In genomic region chr7:143426479-143427142, GRCh38 we compare ENCODE assay signal across 1 cellular context.
A peak's percentile ranks its signal among the peaks of the same experiment; 100 is the strongest.
TF ChIP-seq lines count a peak whose summit lies in the region.

No MANE protein-coding gene starts in this region.

TF ChIP-seq in K562, 482 proteins besides CTCF, POLR2A, EP300 and RAD21 (continued from another document and continues in another):
- no peak for TF ChIP-seq RB1 (IDR thresholded peaks at IDR 0.05; ENCODE audit: low read depth)
- TF ChIP-seq CHD2 (IDR thresholded peaks at IDR 0.05; ENCODE audit: low read depth, low read length) = no peak
- TF ChIP-seq BCLAF1 (IDR thresholded peaks at IDR 0.05; ENCODE audit: borderline replicate concordance in 1 of 2, control insufficient read depth in 1 of 2, low read depth in 2 of 2, low read length in 1 of 2) = 0 out of 4 replicates have a peak, but pooled peaks of 1 of the 2 experiments have one; percentile 67
- no peak for TF ChIP-seq ZFP1 (CRISPR knock-in tag; IDR thresholded peaks at IDR 0.05)
- TF ChIP-seq BDP1 (IDR thresholded peaks at IDR 0.05; ENCODE audit: insufficient read depth, insufficient read length) = no peak
- no peak for TF ChIP-seq SP2 (IDR thresholded peaks at IDR 0.05; ENCODE audit: extremely low read depth, low read depth, low read length, poor library complexity, severe bottlenecking)
- TF ChIP-seq NR4A1 (CRISPR knock-in tag; IDR thresholded peaks at IDR 0.05) = no peak
- TF ChIP-seq NR4A1 (tag; IDR thresholded peaks at IDR 0.05) = no peak
- no peak for TF ChIP-seq ZNF551 (CRISPR knock-in tag; IDR thresholded peaks at IDR 0.05)
- no peak for TF ChIP-seq BCOR (IDR thresholded peaks at IDR 0.05)
- no peak for TF ChIP-seq RFX5 (IDR thresholded peaks at IDR 0.05; ENCODE audit: low read depth, low read length)
- no peak for TF ChIP-seq PYGO2 (tag; IDR thresholded peaks at IDR 0.05)
- TF ChIP-seq ZNF695 (CRISPR knock-in tag; IDR thresholded peaks at IDR 0.05) = no peak
- TF ChIP-seq ZNF140 (CRISPR knock-in tag; IDR thresholded peaks at IDR 0.05) = no peak
- TF ChIP-seq RHOXF2B (CRISPR knock-in tag; conservative IDR thresholded peaks at IDR 0.05) = no peak
- no peak for TF ChIP-seq SMAD3 (CRISPR knock-in tag; conservative IDR thresholded peaks at IDR 0.05)
- TF ChIP-seq TEAD2 (tag; IDR thresholded peaks at IDR 0.05) = no peak
- TF ChIP-seq ZBTB1 (CRISPR knock-in tag; IDR thresholded peaks at IDR 0.05; ENCODE audit: borderline replicate concordance, low read depth) = no peak
- TF ChIP-seq ZNF780A (CRISPR knock-in tag; IDR thresholded peaks at IDR 0.05) = no peak
- no peak for TF ChIP-seq BCL6 (CRISPR knock-in tag; IDR thresholded peaks at IDR 0.05)
- TF ChIP-seq HEY1 (CRISPR knock-in tag; IDR thresholded peaks at IDR 0.05; ENCODE audit: borderline replicate concordance) = no peak
- TF ChIP-seq POLR2AphosphoS5 (IDR thresholded peaks at IDR 0.05; ENCODE audit: control insufficient read depth, insufficient read depth, low read depth, low read length) = peak; percentile 55; the same call in 1 of the 2 replicates
- no peak for TF ChIP-seq SIN3A (IDR thresholded peaks at IDR 0.05; ENCODE audit: borderline replicate concordance in 2 of 2, control insufficient read depth in 1 of 2, low read depth in 2 of 2, low read length in 2 of 2)
- TF ChIP-seq CHCHD3 (CRISPR knock-in tag; IDR thresholded peaks at IDR 0.05) = no peak
- no peak for TF ChIP-seq BMI1 (IDR thresholded peaks at IDR 0.05; ENCODE audit: low read length)
- no peak for TF ChIP-seq RBM14 (IDR thresholded peaks at IDR 0.05; ENCODE audit: borderline replicate concordance, insufficient read depth, low read depth, low read length)
- TF ChIP-seq JUN (IDR thresholded peaks at IDR 0.05; ENCODE audit: borderline replicate concordance, low read depth, low read length) = no peak
- TF ChIP-seq JUN (CRISPR knock-in tag; IDR thresholded peaks at IDR 0.05; ENCODE audit: borderline replicate concordance) = no peak
- peak; percentile 86 for TF ChIP-seq SOX6 (IDR thresholded peaks at IDR 0.05)
- no peak for TF ChIP-seq RBM34 (IDR thresholded peaks at IDR 0.05; ENCODE audit: borderline replicate concordance, insufficient read depth, low read length)
- TF ChIP-seq NFE2 (IDR thresholded peaks at IDR 0.05; ENCODE audit: low read depth) = no peak
- no peak for TF ChIP-seq ATF1 (CRISPR knock-in tag; IDR thresholded peaks at IDR 0.05)
- TF ChIP-seq ATF1 (tag; IDR thresholded peaks at IDR 0.05) = no peak
- no peak for TF ChIP-seq KHSRP (IDR thresholded peaks at IDR 0.05)
- TF ChIP-seq ZNF384 (IDR thresholded peaks at IDR 0.05; ENCODE audit: low read depth, low read length) = no peak
- no peak for TF ChIP-seq ZNF561 (CRISPR knock-in tag; conservative IDR thresholded peaks at IDR 0.05)
- no peak for TF ChIP-seq HDGF (IDR thresholded peaks at IDR 0.05)
- TF ChIP-seq ATF4 (CRISPR knock-in tag; IDR thresholded peaks at IDR 0.05) = no peak
- TF ChIP-seq ATF3 (IDR thresholded peaks at IDR 0.05) = no peak
- no peak for TF ChIP-seq ATF3 (CRISPR knock-in tag; conservative IDR thresholded peaks at IDR 0.05)
- TF ChIP-seq STAT5A (IDR thresholded peaks at IDR 0.05; ENCODE audit: borderline replicate concordance, low read length) = peak; percentile 94
- no peak for TF ChIP-seq ZNF512 (tag; IDR thresholded peaks at IDR 0.05)
- no peak for TF ChIP-seq CREBBP (IDR thresholded peaks at IDR 0.05; ENCODE audit: low read depth, low read length)
- TF ChIP-seq PTRF (tag; IDR thresholded peaks at IDR 0.05) = no peak
- TF ChIP-seq THAP7 (CRISPR knock-in tag; IDR thresholded peaks at IDR 0.05) = no peak
- TF ChIP-seq BRF2 (IDR thresholded peaks at IDR 0.05; ENCODE audit: borderline replicate concordance, insufficient read depth, insufficient read length) = no peak
- TF ChIP-seq SMC3 (conservative IDR thresholded peaks at IDR 0.05; ENCODE audit: insufficient read depth, low read depth, low read length) = no peak
- no peak for TF ChIP-seq ARID4B (CRISPR knock-in tag; IDR thresholded peaks at IDR 0.05)
- TF ChIP-seq ZBTB34 (CRISPR knock-in tag; IDR thresholded peaks at IDR 0.05) = no peak
- TF ChIP-seq MYNN (IDR thresholded peaks at IDR 0.05) = no peak
- TF ChIP-seq MYNN (CRISPR knock-in tag; IDR thresholded peaks at IDR 0.05) = no peak
- TF ChIP-seq ZNF311 (CRISPR knock-in tag; IDR thresholded peaks at IDR 0.05) = no peak
- TF ChIP-seq TFE3 (CRISPR knock-in tag; IDR thresholded peaks at IDR 0.05) = no peak
- TF ChIP-seq NR2F6 (CRISPR knock-in tag; IDR thresholded peaks at IDR 0.05) = no peak
- TF ChIP-seq ZBTB5 (IDR thresholded peaks at IDR 0.05) = peak; percentile 64; the same call in 1 of the 2 replicates
